Comparison of ENCODE assay signal across 6 cellular contexts in genomic region chr20:25345721-25346120, GRCh38.
"Had no signal": no experiment of that assay in that cellular context is flagged by ENCODE, and none has a peak within 500 bp of the region (broad histone marks: within the 10 kb centered on the region; RNA-seq: fewer than 3 reads in every experiment).

No MANE protein-coding gene starts in this region.

- H3K4me3 Mint-ChIP-seq: GM23338, H9 had no signal

- ATAC-seq: GM23338, K562 had no signal

- H3K4me3 ChIP-seq: GM23338, K562 had no signal

- H3K27ac Mint-ChIP-seq: GM23338, H9 had no signal

- H3K9me3 Mint-ChIP-seq: GM23338 had no signal

- DNase-seq: H9, HCEC 1CT, IMR-90, KG1 had no signal
